ENCODE assay signal across 32 cellular contexts in genomic region chr4:171717231-171717720, GRCh38.
"Had no signal": no experiment of that assay in that cellular context is flagged by ENCODE, and none has a peak within 500 bp of the region (broad histone marks: within the 10 kb centered on the region; RNA-seq: fewer than 3 reads in every experiment).

No MANE protein-coding gene starts in this region.

- H3K27me3 ChIP-seq: adrenal gland, ascending aorta, body of pancreas, brain microvascular endothelial cell, breast epithelium, cardiac muscle cell had no signal

- FAIRE-seq: astrocyte, bronchial epithelial cell had no signal

- H3K36me3 ChIP-seq: adrenal gland, ascending aorta, brain microvascular endothelial cell, breast epithelium, cardiac muscle cell had no signal

- H3K4me1 ChIP-seq: adrenal gland, ascending aorta, body of pancreas, breast epithelium had no signal

- H3K4me3 ChIP-seq: adrenal gland, ascending aorta, body of pancreas, breast epithelium, cardiac muscle cell had no signal

- H3K9me3 ChIP-seq: adrenal gland, ascending aorta, body of pancreas had no signal

- H3K27ac ChIP-seq: adrenal gland, ascending aorta, body of pancreas, brain microvascular endothelial cell, breast epithelium, cardiac muscle cell had no signal

- DNase-seq: activated effector memory CD4-positive, alpha-beta T cell treated with anti-CD3 and anti-CD28 coated beads, Interleukin-2, amount 50 U/mL, for 16 hours; activated effector memory CD4-positive, alpha-beta T cell treated with Interleukin-2 at 50 U/mL for 16 hours; activated gamma-delta T cell; activated gamma-delta T cell treated with Interleukin-2 at 50 U/mL for 16 hours; activated naive CD4-positive, alpha-beta T cell; activated naive CD4-positive, alpha-beta T cell treated with anti-CD3 and anti-CD28 coated beads for 36 hours; activated naive CD4-positive, alpha-beta T cell treated with anti-CD3 and anti-CD28 coated beads, Interleukin-2, amount 10 ng/mL, durations not matched to agents 7 days and 5 days; activated naive CD4-positive, alpha-beta T cell treated with anti-CD3 and anti-CD28 coated beads, Interleukin-2, amount 50 U/mL, for 16 hours; activated naive CD4-positive, alpha-beta T cell treated with Interleukin-2 at 50 U/mL for 16 hours; activated naive CD8-positive, alpha-beta T cell treated with anti-CD3 and anti-CD28 coated beads for 36 hours; activated naive CD8-positive, alpha-beta T cell treated with anti-CD3 and anti-CD28 coated beads, Interleukin-2, amount 10 ng/mL, durations not matched to agents 7 days and 5 days; activated naive CD8-positive, alpha-beta T cell treated with anti-CD3 and anti-CD28 coated beads, Interleukin-2, amount 50 U/mL, for 24 hours; activated T-cell treated with anti-CD3 and anti-CD28 coated beads, Interleukin-2, amount 50 U/mL, for 1 hour; activated T-cell treated with anti-CD3 and anti-CD28 coated beads, Interleukin-2, amount 50 U/mL, for 24 hours; activated T-cell treated with anti-CD3 and anti-CD28 coated beads, Interleukin-2, amount 50 U/mL, for 4 hours; activated T-cell treated with anti-CD3 and anti-CD28 coated beads, Interleukin-2, amount 50 U/mL, for 48 hours; activated T-cell treated with anti-CD3 and anti-CD28 coated beads, Interleukin-2, amount 50 U/mL, for 72 hours; adrenal gland; amniotic stem cell; amygdala; anterior cingulate cortex; aorta; body of pancreas; brain microvascular endothelial cell; caudate nucleus; central memory CD4-positive, alpha-beta T cell; cerebellar nuclear complex had no signal
